8 cellular contexts compared by ENCODE assay signal in the genomic region with DNA sequence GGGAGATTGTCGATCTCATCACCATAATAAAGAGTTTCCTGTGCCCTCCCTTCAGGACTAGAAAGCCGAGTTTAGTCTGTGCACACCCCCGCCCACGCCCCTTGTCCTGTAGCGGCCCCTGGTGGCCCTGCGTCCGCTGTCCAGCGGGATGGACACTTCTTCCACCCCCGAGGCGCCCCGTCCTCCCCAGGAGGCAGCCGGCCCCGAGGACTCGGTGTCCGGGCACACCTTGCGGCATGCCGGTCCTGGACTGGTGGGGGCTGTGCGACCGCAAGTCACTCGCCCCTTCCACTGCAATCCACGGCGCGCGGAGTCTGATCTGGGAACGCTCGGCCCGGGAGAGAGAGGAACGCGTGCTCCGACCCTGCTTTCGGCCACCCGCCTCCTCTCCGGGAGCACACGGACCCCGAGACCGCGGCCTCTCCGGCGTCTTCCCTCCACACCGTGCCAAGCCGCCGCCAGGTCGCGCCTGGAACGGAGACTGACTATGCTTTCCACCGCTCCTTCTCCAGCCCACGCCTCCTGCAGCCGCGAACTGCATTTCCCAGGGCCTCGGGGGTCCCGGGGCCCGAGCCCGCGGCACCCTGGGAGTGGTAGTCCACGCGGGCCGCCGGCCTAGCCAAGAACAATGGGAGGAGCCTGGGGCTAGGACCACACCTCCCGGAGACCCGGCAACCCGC. TPM values are rescaled to one million over a fixed set of nuclear protein-coding genes. Genes with fewer than 3 reads are reported as not detected.
A peak's percentile ranks its signal among the peaks of the same experiment; 100 is the strongest.
DNase-seq lines count a peak whose midpoint lies in the region; ATAC-seq and TF ChIP-seq lines count a peak whose summit lies in the region.

No MANE protein-coding gene starts in this region.

- peaks cover 29% of the 10 kb centered on the region for H3K4me1 Mint-ChIP-seq in activated CD8-positive, alpha-beta T cell treated with anti-CD3 and anti-CD28 coated beads for 36 hours (ENCODE audit: low read depth)

- no peaks in the 10 kb centered on the region for H3K9me3 Mint-ChIP-seq in activated CD8-positive, alpha-beta T cell treated with anti-CD3 and anti-CD28 coated beads for 36 hours

- ATAC-seq in GM19324 (IDR thresholded peaks at IDR 0.05; ENCODE audit: low FRiP score, unreplicated experiment) = peak; percentile 77
- peak; percentile 51 for ATAC-seq in HG03460 (IDR thresholded peaks at IDR 0.05; ENCODE audit: unreplicated experiment)
- ATAC-seq in activated CD8-positive, alpha-beta T cell treated with anti-CD3 and anti-CD28 coated beads for 36 hours = peak; percentile 62

- WGBS in ectodermal cell, 2 experiments = 0% methylated on average over 61 of the region's 61 CpGs

- POLR2A ChIA-PET in BJ (lab: Charles Lee) = interaction anchor here (0.6 kb wide), 1 partner anchor 39 kb away, joined by 3 read pairs; no protein-coding TSS in a partner anchor
- POLR2A ChIA-PET in activated CD8-positive, alpha-beta T cell treated with anti-CD3 and anti-CD28 coated beads for 36 hours (lab: Charles Lee) = interaction anchor here (0.6 to 9.5 kb wide), 9 partner anchors 11 to 69 kb away, joined by 3 to 105 read pairs (median 19); partner anchors contain the start of genes COX6B1, IGFLR1, LIN37 and PSENEN

- H3K36me3 ChIP-seq in BJ (ENCODE audit: control insufficient read depth, insufficient read depth, low read length) = peaks cover 6% of the 10 kb centered on the region
- peaks cover 7% of the 10 kb centered on the region for H3K36me3 ChIP-seq in ectodermal cell (ENCODE audit: control insufficient read depth, insufficient read depth, low read length)

- no peaks in the 10 kb centered on the region for H3K9me3 ChIP-seq in ectodermal cell (ENCODE audit: control insufficient read depth, low read length)

- peaks cover 27% of the 10 kb centered on the region for H3K4me1 ChIP-seq in ectodermal cell (ENCODE audit: control insufficient read depth, insufficient read depth, low read length)

- TF ChIP-seq CTCF in BJ (IDR thresholded peaks at IDR 0.05; ENCODE audit: insufficient read depth, low read depth, low read length) = peak; percentile 94
- TF ChIP-seq CTCF in activated CD8-positive, alpha-beta T cell treated with anti-CD3 and anti-CD28 coated beads for 36 hours (IDR thresholded peaks at IDR 0.05) = peak; percentile 91

- no peaks in the 10 kb centered on the region for H3K27me3 Mint-ChIP-seq in activated CD8-positive, alpha-beta T cell treated with anti-CD3 and anti-CD28 coated beads for 36 hours

- H3K36me3 Mint-ChIP-seq in activated CD8-positive, alpha-beta T cell treated with anti-CD3 and anti-CD28 coated beads for 36 hours (ENCODE audit: low read depth) = peaks cover 75% of the 10 kb centered on the region

- no peak for DNase-seq in BJ (ENCODE audit: low read depth)
- DNase-seq in NCI-H82 (lab: John Stamatoyannopoulos, UW) = peak; percentile 99
- DNase-seq in activated CD8-positive, alpha-beta T cell treated with anti-CD3 and anti-CD28 coated beads for 36 hours = peak; percentile 97
- peak; percentile 95 to 97 for DNase-seq in lung microvascular endothelial cell (ENCODE audit: low read depth in 2 of 2)
- peak; percentile 93 to 94 (median 93) for DNase-seq in stimulated activated CD4-positive, alpha-beta T cell treated with anti-CD3 and anti-CD28 coated beads, TNF-alpha, amount 100 ng/mL, for 4 hours (ENCODE audit: low read depth in 3 of 3)

- no peaks in the 10 kb centered on the region for H3K27me3 ChIP-seq in BJ (ENCODE audit: control insufficient read depth, insufficient read depth, low read length)
- peaks cover 29% of the 10 kb centered on the region for H3K27me3 ChIP-seq in ectodermal cell (ENCODE audit: control insufficient read depth, insufficient read depth, low read length, poor library complexity, severe bottlenecking)

- CTCF ChIA-PET in BJ (lab: Yijun Ruan, JAX) = no interaction called here
- CTCF ChIA-PET in activated CD8-positive, alpha-beta T cell treated with anti-CD3 and anti-CD28 coated beads for 36 hours (lab: Charles Lee) = interaction anchor here (1.8 kb wide), 1 partner anchor 22 kb away, joined by 10 read pairs; no protein-coding TSS in a partner anchor

- H3K4me3 ChIP-seq in BJ (ENCODE audit: low read depth, low read length) (peak overlapping the region; percentile 77), ectodermal cell (ENCODE audit: insufficient read depth, low read depth, low read length) (peak overlapping the region; percentile 66)

- intact Hi-C loops in activated CD8-positive, alpha-beta T cell treated with anti-CD3 and anti-CD28 coated beads for 36 hours (cut with micrococcal nuclease) = loop anchor here (2.0 to 10.0 kb wide), 2 partner anchors 14 to 218 kb away; partner anchors contain the start of gene LRFN3

- H3K4me3 Mint-ChIP-seq in activated CD8-positive, alpha-beta T cell treated with anti-CD3 and anti-CD28 coated beads for 36 hours = peak overlapping the region; percentile 83

- peak overlapping the region; percentile 100 for H3K27ac Mint-ChIP-seq in activated CD8-positive, alpha-beta T cell treated with anti-CD3 and anti-CD28 coated beads for 36 hours

- peak overlapping the region; percentile 87 for H3K27ac ChIP-seq in ectodermal cell (ENCODE audit: insufficient read depth, low read depth, low read length, poor library complexity, severe bottlenecking)

RNA-seq across cellular contexts. Expression of gene KMT2B, which starts 0.7 kb away (rescaled TPM):
- polyA plus RNA-seq in BJ (2011; rRNA removed) = 6.1 and 13.3 TPM in 2 replicates
- polyA minus RNA-seq in BJ (2011; rRNA and poly(A)+ RNA removed) = 7.3 and 9.8 TPM in 2 replicates
- total RNA-seq in activated CD8-positive, alpha-beta T cell treated with anti-CD3 and anti-CD28 coated beads for 36 hours = 10 to 100 TPM; 62.9 to 63.6 TPM
- 33.4 TPM for polyA plus RNA-seq in ectodermal cell (2013, experiment 1 of 4)
- 33.6 TPM for polyA plus RNA-seq in ectodermal cell (2013, experiment 2 of 4)
- polyA plus RNA-seq in ectodermal cell (2013, experiment 3 of 4) = 28.7 TPM
- 36.1 TPM for polyA plus RNA-seq in ectodermal cell (2013, experiment 4 of 4)
- total RNA-seq in lung microvascular endothelial cell = 3.1 and 4.0 TPM in 2 replicates

RNA-seq across cellular contexts. Expression of gene ZBTB32, which starts 12.8 kb away (rescaled TPM):
- polyA plus RNA-seq in BJ (2011; rRNA removed) = not detected in 2 replicates
- not detected in 2 replicates for polyA minus RNA-seq in BJ (2011; rRNA and poly(A)+ RNA removed)
- 100 to 1,000 TPM; 410 to 420 TPM for total RNA-seq in activated CD8-positive, alpha-beta T cell treated with anti-CD3 and anti-CD28 coated beads for 36 hours
- polyA plus RNA-seq in ectodermal cell (2013, experiment 1 of 4) = not detected
- polyA plus RNA-seq in ectodermal cell (2013, experiment 2 of 4) = not detected
- not detected for polyA plus RNA-seq in ectodermal cell (2013, experiment 3 of 4)
- polyA plus RNA-seq in ectodermal cell (2013, experiment 4 of 4) = not detected
- total RNA-seq in lung microvascular endothelial cell = not detected in 2 replicates

RNA-seq across cellular contexts. Expression of gene IGFLR1, which starts 25.1 kb away (rescaled TPM):
- 1.1 and 1.9 TPM in 2 replicates for polyA plus RNA-seq in BJ (2011; rRNA removed)
- 0.15 and 2.1 TPM in 2 replicates for polyA minus RNA-seq in BJ (2011; rRNA and poly(A)+ RNA removed)
- 100 to 1,000 TPM; 140 to 143 TPM for total RNA-seq in activated CD8-positive, alpha-beta T cell treated with anti-CD3 and anti-CD28 coated beads for 36 hours
- 9.1 TPM for polyA plus RNA-seq in ectodermal cell (2013, experiment 1 of 4)
- polyA plus RNA-seq in ectodermal cell (2013, experiment 2 of 4) = 5.3 TPM
- 4.6 TPM for polyA plus RNA-seq in ectodermal cell (2013, experiment 3 of 4)
- 5.0 TPM for polyA plus RNA-seq in ectodermal cell (2013, experiment 4 of 4)
- total RNA-seq in lung microvascular endothelial cell = 0.20 and 1.1 TPM in 2 replicates

RNA-seq across cellular contexts. Expression of gene U2AF1L4, which starts 28.1 kb away (rescaled TPM):
- 18.3 and 20.3 TPM in 2 replicates for polyA plus RNA-seq in BJ (2011; rRNA removed)
- 6.8 and 12.8 TPM in 2 replicates for polyA minus RNA-seq in BJ (2011; rRNA and poly(A)+ RNA removed)
- 10 to 100 TPM; 41.7 to 42.5 TPM for total RNA-seq in activated CD8-positive, alpha-beta T cell treated with anti-CD3 and anti-CD28 coated beads for 36 hours
- polyA plus RNA-seq in ectodermal cell (2013, experiment 1 of 4) = 24.4 TPM
- 19.5 TPM for polyA plus RNA-seq in ectodermal cell (2013, experiment 2 of 4)
- polyA plus RNA-seq in ectodermal cell (2013, experiment 3 of 4) = 19.1 TPM
- polyA plus RNA-seq in ectodermal cell (2013, experiment 4 of 4) = 17.3 TPM
- total RNA-seq in lung microvascular endothelial cell = 1.1 and 4.0 TPM in 2 replicates

RNA-seq across cellular contexts. Expression of gene PSENEN, which starts 28.3 kb away (rescaled TPM):
- polyA plus RNA-seq in BJ (2011; rRNA removed) = 65.4 and 76.2 TPM in 2 replicates
- polyA minus RNA-seq in BJ (2011; rRNA and poly(A)+ RNA removed) = 19.0 and 28.4 TPM in 2 replicates
- total RNA-seq in activated CD8-positive, alpha-beta T cell treated with anti-CD3 and anti-CD28 coated beads for 36 hours = 10 to 100 TPM; 37.2 to 41.3 TPM
- 60.4 TPM for polyA plus RNA-seq in ectodermal cell (2013, experiment 1 of 4)
- polyA plus RNA-seq in ectodermal cell (2013, experiment 2 of 4) = 61.2 TPM
- polyA plus RNA-seq in ectodermal cell (2013, experiment 3 of 4) = 56.4 TPM
- polyA plus RNA-seq in ectodermal cell (2013, experiment 4 of 4) = 56.6 TPM
- 16.5 and 16.6 TPM in 2 replicates for total RNA-seq in lung microvascular endothelial cell

Comparison
In these comparisons a context has a peak if more than half of its experiments do, and no peak if none do; other contexts are left out.
1. RNA of gene KMT2B, which starts 0.7 kb away (total RNA-seq): 62.9 to 63.6 TPM in activated CD8-positive, alpha-beta T cell treated with anti-CD3 and anti-CD28 coated beads for 36 hours; 3.1 to 4.0 TPM in lung microvascular endothelial cell; every median in the first group is over 10 times any median in the second.
2. RNA of gene ZBTB32, which starts 12.8 kb away (total RNA-seq): 410 to 420 TPM in activated CD8-positive, alpha-beta T cell treated with anti-CD3 and anti-CD28 coated beads for 36 hours; not detected in lung microvascular endothelial cell; every median in the first group is over 100 times any median in the second.
3. RNA of gene IGFLR1, which starts 25.1 kb away (total RNA-seq): 140 to 143 TPM in activated CD8-positive, alpha-beta T cell treated with anti-CD3 and anti-CD28 coated beads for 36 hours; 0.20 to 1.1 TPM in lung microvascular endothelial cell; every median in the first group is over 10 times any median in the second.
4. Peak in every context shown above with its lines, with median percentiles within 50 percentile points of each other: ATAC-seq.